In the genomic region with DNA sequence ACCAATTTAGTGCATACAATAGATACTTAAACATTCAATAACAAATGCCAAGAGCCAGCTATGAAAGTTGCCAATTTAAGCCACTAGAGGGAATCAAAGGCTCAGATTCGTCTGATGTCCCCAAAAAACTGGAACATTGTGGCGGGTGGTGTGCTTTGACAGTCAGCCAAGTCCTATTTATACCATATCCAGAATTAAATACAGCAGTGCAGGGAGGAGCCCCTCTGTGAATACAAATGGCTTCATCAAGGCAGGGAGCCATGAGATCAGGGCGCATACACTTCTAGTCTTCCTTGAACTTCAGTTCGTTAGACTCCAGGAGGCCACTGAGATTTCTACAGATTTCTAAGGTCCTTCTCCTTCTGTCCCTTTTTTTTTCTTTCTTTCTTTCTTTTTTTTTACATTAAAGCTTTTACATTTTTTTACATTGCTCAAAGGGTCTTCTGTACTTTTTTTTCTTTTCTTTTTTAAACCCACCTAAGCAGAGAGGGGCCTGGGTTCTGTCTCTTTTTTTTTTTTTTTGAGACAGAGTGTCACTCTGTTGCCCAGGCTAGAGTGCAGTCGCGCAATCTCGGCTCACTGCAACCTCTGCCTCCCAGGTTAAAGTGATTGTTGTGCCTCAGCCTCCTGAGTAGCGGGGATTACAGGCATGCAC, we compare ENCODE assay signal across 1 cellular context.
TF ChIP-seq lines count a peak whose summit lies in the region.

No MANE protein-coding gene starts in this region.

TF ChIP-seq in HEK293, 187 proteins besides CTCF, POLR2A, EP300 and RAD21 (continued from another document):
- peak; percentile 37; the same call in 1 of the 2 replicates for TF ChIP-seq PATZ1 (tag by site-specific recombination; IDR thresholded peaks at IDR 0.05)
- no peak for TF ChIP-seq ZFP3 (tag by site-specific recombination; IDR thresholded peaks at IDR 0.05; ENCODE audit: low read depth)
- no peak for TF ChIP-seq PRDM10 (tag by site-specific recombination; IDR thresholded peaks at IDR 0.05)
- TF ChIP-seq ZBTB48 (tag by site-specific recombination; IDR thresholded peaks at IDR 0.05): no peak
- no peak for TF ChIP-seq ZNF792 (tag by site-specific recombination; IDR thresholded peaks at IDR 0.05)
- TF ChIP-seq ZNF830 (tag by site-specific recombination; IDR thresholded peaks at IDR 0.05; ENCODE audit: low read depth): no peak
- no peak for TF ChIP-seq ZNF354C (tag by site-specific recombination; IDR thresholded peaks at IDR 0.05; ENCODE audit: borderline replicate concordance, low read depth)
- TF ChIP-seq ZNF843 (tag by site-specific recombination; IDR thresholded peaks at IDR 0.05): no peak
- no peak for TF ChIP-seq ZNF10 (tag by site-specific recombination; IDR thresholded peaks at IDR 0.05)
- TF ChIP-seq ZNF169 (tag by site-specific recombination; IDR thresholded peaks at IDR 0.05): no peak
- no peak for TF ChIP-seq ZSCAN18 (tag by site-specific recombination; IDR thresholded peaks at IDR 0.05)
- no peak for TF ChIP-seq GLIS2 (tag by site-specific recombination; IDR thresholded peaks at IDR 0.05)
- TF ChIP-seq, protein P1, sequence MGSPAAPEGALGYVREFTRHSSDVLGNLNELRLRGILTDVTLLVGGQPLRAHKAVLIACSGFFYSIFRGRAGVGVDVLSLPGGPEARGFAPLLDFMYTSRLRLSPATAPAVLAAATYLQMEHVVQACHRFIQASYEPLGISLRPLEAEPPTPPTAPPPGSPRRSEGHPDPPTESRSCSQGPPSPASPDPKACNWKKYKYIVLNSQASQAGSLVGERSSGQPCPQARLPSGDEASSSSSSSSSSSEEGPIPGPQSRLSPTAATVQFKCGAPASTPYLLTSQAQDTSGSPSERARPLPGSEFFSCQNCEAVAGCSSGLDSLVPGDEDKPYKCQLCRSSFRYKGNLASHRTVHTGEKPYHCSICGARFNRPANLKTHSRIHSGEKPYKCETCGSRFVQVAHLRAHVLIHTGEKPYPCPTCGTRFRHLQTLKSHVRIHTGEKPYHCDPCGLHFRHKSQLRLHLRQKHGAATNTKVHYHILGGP (tag by site-specific recombination; IDR thresholded peaks at IDR 0.05): no peak
- no peak for TF ChIP-seq ZEB2 (tag by site-specific recombination; IDR thresholded peaks at IDR 0.05)
- no peak for TF ChIP-seq EGR2 (tag by site-specific recombination; IDR thresholded peaks at IDR 0.05; ENCODE audit: low read depth)
- no peak for TF ChIP-seq BCL11B (tag by site-specific recombination; IDR thresholded peaks at IDR 0.05; ENCODE audit: low read depth)
- TF ChIP-seq ZNF23 (tag by site-specific recombination; IDR thresholded peaks at IDR 0.05; ENCODE audit: borderline replicate concordance): no peak
- TF ChIP-seq ZBTB17 (tag by site-specific recombination; IDR thresholded peaks at IDR 0.05): peak; percentile 40; the same call in 1 of the 2 replicates
- TF ChIP-seq ZNF549 (tag by site-specific recombination; IDR thresholded peaks at IDR 0.05): no peak
- TF ChIP-seq TCF7L2 (IDR thresholded peaks at IDR 0.05; ENCODE audit: borderline replicate concordance, low read depth, low read length): no peak
- TF ChIP-seq ZNF560 (tag by site-specific recombination; IDR thresholded peaks at IDR 0.05; ENCODE audit: borderline replicate concordance): no peak
- TF ChIP-seq ZNF654 (tag by site-specific recombination; IDR thresholded peaks at IDR 0.05; ENCODE audit: low read depth): peak; percentile 81
- TF ChIP-seq GLIS1 (tag by site-specific recombination; IDR thresholded peaks at IDR 0.05): peak; percentile 20; the same call in 1 of the 2 replicates
- no peak for TF ChIP-seq ZNF174 (tag by site-specific recombination; IDR thresholded peaks at IDR 0.05)
- TF ChIP-seq ZNF785 (tag by site-specific recombination; IDR thresholded peaks at IDR 0.05): no peak
- no peak for TF ChIP-seq HOXA7 (CRISPR knock-in tag; IDR thresholded peaks at IDR 0.05; ENCODE audit: borderline replicate concordance)
- TF ChIP-seq ZNF16 (tag by site-specific recombination; IDR thresholded peaks at IDR 0.05; ENCODE audit: low read depth): no peak
- TF ChIP-seq ZNF473 (tag by site-specific recombination; IDR thresholded peaks at IDR 0.05): no peak
- no peak for TF ChIP-seq KLF9 (tag by site-specific recombination; IDR thresholded peaks at IDR 0.05; ENCODE audit: low read depth)
- TF ChIP-seq ZNF121 (tag by site-specific recombination; IDR thresholded peaks at IDR 0.05): no peak
- 0 out of 2 replicates have a peak, but pooled peaks have one; percentile 9 for TF ChIP-seq PRDM6 (tag by site-specific recombination; IDR thresholded peaks at IDR 0.05)
- TF ChIP-seq GFI1B (tag by site-specific recombination; IDR thresholded peaks at IDR 0.05): no peak
- no peak for TF ChIP-seq KLF17 (tag by site-specific recombination; IDR thresholded peaks at IDR 0.05)
- no peak for TF ChIP-seq HOXC10 (CRISPR knock-in tag; IDR thresholded peaks at IDR 0.05)
- TF ChIP-seq ZNF585B (tag by site-specific recombination; IDR thresholded peaks at IDR 0.05): no peak
- TF ChIP-seq REPIN1 (tag by site-specific recombination; IDR thresholded peaks at IDR 0.05; ENCODE audit: low read depth): no peak
- no peak for TF ChIP-seq HOXD13 (CRISPR knock-in tag; IDR thresholded peaks at IDR 0.05; ENCODE audit: borderline replicate concordance)
- TF ChIP-seq, protein P2, sequence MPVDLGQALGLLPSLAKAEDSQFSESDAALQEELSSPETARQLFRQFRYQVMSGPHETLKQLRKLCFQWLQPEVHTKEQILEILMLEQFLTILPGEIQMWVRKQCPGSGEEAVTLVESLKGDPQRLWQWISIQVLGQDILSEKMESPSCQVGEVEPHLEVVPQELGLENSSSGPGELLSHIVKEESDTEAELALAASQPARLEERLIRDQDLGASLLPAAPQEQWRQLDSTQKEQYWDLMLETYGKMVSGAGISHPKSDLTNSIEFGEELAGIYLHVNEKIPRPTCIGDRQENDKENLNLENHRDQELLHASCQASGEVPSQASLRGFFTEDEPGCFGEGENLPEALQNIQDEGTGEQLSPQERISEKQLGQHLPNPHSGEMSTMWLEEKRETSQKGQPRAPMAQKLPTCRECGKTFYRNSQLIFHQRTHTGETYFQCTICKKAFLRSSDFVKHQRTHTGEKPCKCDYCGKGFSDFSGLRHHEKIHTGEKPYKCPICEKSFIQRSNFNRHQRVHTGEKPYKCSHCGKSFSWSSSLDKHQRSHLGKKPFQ (tag by site-specific recombination; IDR thresholded peaks at IDR 0.05): no peak
- TF ChIP-seq ZNF518A (tag by site-specific recombination; conservative IDR thresholded peaks at IDR 0.05; ENCODE audit: low read depth): no peak
